ENCODE assay signal across 2 cellular contexts in the genomic region with DNA sequence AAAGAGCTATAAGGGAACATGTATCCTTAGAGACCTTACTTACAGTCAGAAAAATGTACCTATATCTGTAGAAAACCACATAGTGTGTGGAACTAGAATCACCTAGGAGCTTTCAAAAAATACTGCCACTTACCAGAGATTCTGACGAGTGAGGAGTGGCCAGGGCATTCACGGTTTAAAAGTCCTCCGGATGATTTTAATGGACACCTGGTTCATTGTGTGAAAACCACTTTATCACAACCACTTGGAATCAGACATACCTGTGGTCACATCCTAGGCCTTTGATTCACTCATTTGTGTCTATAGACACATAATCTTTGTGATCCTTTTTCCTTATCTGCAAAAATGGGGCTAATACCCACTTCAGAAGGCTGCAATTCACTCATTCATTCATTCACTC.
TF ChIP-seq lines count a peak whose summit lies in the region.

No MANE protein-coding gene starts in this region.

TF ChIP-seq in IMR-90, 13 proteins besides CTCF, POLR2A, EP300 and RAD21:
- TF ChIP-seq MAFK (IDR thresholded peaks at IDR 0.05; ENCODE audit: low read depth, low read length): no peak
- TF ChIP-seq ELK1 (IDR thresholded peaks at IDR 0.05; ENCODE audit: borderline replicate concordance, low read depth, low read length): no peak
- TF ChIP-seq NFE2L2 (IDR thresholded peaks at IDR 0.05; ENCODE audit: low read depth, low read length): no peak
- no peak for TF ChIP-seq CEBPB (IDR thresholded peaks at IDR 0.05; ENCODE audit: low read depth, low read length)
- TF ChIP-seq, protein P1, sequence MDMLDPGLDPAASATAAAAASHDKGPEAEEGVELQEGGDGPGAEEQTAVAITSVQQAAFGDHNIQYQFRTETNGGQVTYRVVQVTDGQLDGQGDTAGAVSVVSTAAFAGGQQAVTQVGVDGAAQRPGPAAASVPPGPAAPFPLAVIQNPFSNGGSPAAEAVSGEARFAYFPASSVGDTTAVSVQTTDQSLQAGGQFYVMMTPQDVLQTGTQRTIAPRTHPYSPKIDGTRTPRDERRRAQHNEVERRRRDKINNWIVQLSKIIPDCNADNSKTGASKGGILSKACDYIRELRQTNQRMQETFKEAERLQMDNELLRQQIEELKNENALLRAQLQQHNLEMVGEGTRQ (IDR thresholded peaks at IDR 0.05; ENCODE audit: low read depth, low read length): no peak
- no peak for TF ChIP-seq MXI1 (IDR thresholded peaks at IDR 0.05; ENCODE audit: borderline replicate concordance, low read depth, low read length)
- TF ChIP-seq MAZ (IDR thresholded peaks at IDR 0.05; ENCODE audit: borderline replicate concordance, low read depth, low read length): no peak
- no peak for TF ChIP-seq RFX5 (IDR thresholded peaks at IDR 0.05; ENCODE audit: low read depth, low read length)
- no peak for TF ChIP-seq SMC3 (IDR thresholded peaks at IDR 0.05; ENCODE audit: low read depth, low read length)
- no peak for TF ChIP-seq RCOR1 (IDR thresholded peaks at IDR 0.05; ENCODE audit: insufficient replicate concordance, low read length)
- TF ChIP-seq FOS (IDR thresholded peaks at IDR 0.05; ENCODE audit: low read depth, low read length): no peak
- no peak for TF ChIP-seq CHD1 (IDR thresholded peaks at IDR 0.05; ENCODE audit: low read depth, low read length)
- no peak for TF ChIP-seq BHLHE40 (IDR thresholded peaks at IDR 0.05; ENCODE audit: low read depth, low read length)

TF ChIP-seq in GM12878, 131 proteins besides CTCF, POLR2A, EP300 and RAD21:
- TF ChIP-seq NR2C1 (IDR thresholded peaks at IDR 0.05): no peak
- TF ChIP-seq, protein P2, sequence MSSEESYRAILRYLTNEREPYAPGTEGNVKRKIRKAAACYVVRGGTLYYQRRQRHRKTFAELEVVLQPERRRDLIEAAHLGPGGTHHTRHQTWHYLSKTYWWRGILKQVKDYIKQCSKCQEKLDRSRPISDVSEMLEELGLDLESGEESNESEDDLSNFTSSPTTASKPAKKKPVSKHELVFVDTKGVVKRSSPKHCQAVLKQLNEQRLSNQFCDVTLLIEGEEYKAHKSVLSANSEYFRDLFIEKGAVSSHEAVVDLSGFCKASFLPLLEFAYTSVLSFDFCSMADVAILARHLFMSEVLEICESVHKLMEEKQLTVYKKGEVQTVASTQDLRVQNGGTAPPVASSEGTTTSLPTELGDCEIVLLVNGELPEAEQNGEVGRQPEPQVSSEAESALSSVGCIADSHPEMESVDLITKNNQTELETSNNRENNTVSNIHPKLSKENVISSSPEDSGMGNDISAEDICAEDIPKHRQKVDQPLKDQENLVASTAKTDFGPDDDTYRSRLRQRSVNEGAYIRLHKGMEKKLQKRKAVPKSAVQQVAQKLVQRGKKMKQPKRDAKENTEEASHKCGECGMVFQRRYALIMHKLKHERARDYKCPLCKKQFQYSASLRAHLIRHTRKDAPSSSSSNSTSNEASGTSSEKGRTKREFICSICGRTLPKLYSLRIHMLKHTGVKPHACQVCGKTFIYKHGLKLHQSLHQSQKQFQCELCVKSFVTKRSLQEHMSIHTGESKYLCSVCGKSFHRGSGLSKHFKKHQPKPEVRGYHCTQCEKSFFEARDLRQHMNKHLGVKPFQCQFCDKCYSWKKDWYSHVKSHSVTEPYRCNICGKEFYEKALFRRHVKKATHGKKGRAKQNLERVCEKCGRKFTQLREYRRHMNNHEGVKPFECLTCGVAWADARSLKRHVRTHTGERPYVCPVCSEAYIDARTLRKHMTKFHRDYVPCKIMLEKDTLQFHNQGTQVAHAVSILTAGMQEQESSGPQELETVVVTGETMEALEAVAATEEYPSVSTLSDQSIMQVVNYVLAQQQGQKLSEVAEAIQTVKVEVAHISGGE (CRISPR knock-in tag; IDR thresholded peaks at IDR 0.05): no peak
- no peak for TF ChIP-seq ZNF207 (IDR thresholded peaks at IDR 0.05; ENCODE audit: borderline replicate concordance)
- TF ChIP-seq MYB (IDR thresholded peaks at IDR 0.05; ENCODE audit: borderline replicate concordance, low read depth, low read length): no peak
- no peak for TF ChIP-seq FOXM1 (IDR thresholded peaks at IDR 0.05; ENCODE audit: low read depth, low read length)
- TF ChIP-seq ESRRA (IDR thresholded peaks at IDR 0.05; ENCODE audit: low read length): no peak
- TF ChIP-seq, protein P3, sequence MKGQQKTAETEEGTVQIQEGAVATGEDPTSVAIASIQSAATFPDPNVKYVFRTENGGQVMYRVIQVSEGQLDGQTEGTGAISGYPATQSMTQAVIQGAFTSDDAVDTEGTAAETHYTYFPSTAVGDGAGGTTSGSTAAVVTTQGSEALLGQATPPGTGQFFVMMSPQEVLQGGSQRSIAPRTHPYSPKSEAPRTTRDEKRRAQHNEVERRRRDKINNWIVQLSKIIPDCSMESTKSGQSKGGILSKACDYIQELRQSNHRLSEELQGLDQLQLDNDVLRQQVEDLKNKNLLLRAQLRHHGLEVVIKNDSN (IDR thresholded peaks at IDR 0.05; ENCODE audit: borderline replicate concordance, extremely low read length, insufficient read depth, low read depth, low read length): no peak
- no peak for TF ChIP-seq SREBF1 (IDR thresholded peaks at IDR 0.05; ENCODE audit: low read length)
- TF ChIP-seq CUX1 (IDR thresholded peaks at IDR 0.05; ENCODE audit: insufficient replicate concordance, low read depth, low read length): no peak
- no peak for TF ChIP-seq ZZZ3 (IDR thresholded peaks at IDR 0.05; ENCODE audit: control insufficient read depth, insufficient read length, low read depth)
- no peak for TF ChIP-seq NR2C2 (IDR thresholded peaks at IDR 0.05; ENCODE audit: borderline replicate concordance, control insufficient read depth, insufficient read length, low read depth)
- TF ChIP-seq SUPT20H (IDR thresholded peaks at IDR 0.05; ENCODE audit: borderline replicate concordance, control insufficient read depth, low read depth, low read length): no peak
- no peak for TF ChIP-seq RFX5 (IDR thresholded peaks at IDR 0.05; ENCODE audit: low read depth, low read length)
- no peak for TF ChIP-seq ASH2L (IDR thresholded peaks at IDR 0.05; ENCODE audit: borderline replicate concordance, low read depth)
- TF ChIP-seq JUND (IDR thresholded peaks at IDR 0.05; ENCODE audit: low read depth, low read length): no peak
- no peak for TF ChIP-seq SUZ12 (IDR thresholded peaks at IDR 0.05; ENCODE audit: unreplicated experiment)
- TF ChIP-seq IKZF2 (IDR thresholded peaks at IDR 0.05): no peak
- TF ChIP-seq STAT3 (IDR thresholded peaks at IDR 0.05; ENCODE audit: low read depth, low read length): no peak
- TF ChIP-seq IRF4 (IDR thresholded peaks at IDR 0.05; ENCODE audit: low read depth, low read length): no peak
- TF ChIP-seq BACH1 (IDR thresholded peaks at IDR 0.05; ENCODE audit: borderline replicate concordance): no peak
